Comparison of ENCODE assay signal across 7 cellular contexts in the genomic region with DNA sequence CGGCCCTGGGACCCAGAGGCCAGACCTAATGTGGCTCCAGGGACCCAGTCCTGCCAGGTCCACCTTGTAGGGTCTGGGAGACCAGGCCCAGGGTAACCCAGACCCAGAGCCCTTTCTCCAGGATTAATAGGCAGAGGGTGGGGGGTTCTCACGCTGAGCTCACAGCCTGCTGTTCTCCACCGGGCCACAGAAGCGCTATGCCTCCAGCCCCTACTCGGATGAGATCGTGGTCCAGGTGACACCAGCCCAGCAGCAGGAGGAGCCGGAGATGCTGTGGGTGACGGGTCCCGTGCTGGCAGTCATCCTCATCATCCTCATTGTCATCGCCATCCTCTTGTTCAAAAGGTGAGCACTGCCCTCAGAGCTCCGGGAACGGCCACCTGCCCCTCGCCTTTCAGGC.
"Had no signal": no experiment of that assay in that cellular context is flagged by ENCODE, and none has a peak within 500 bp of the region (broad histone marks: within the 10 kb centered on the region; RNA-seq: fewer than 3 reads in every experiment).

No MANE protein-coding gene starts in this region.

- H2AFZ ChIP-seq: GM23338 had no signal

- H3K4me3 ChIP-seq: GM23338 had no signal

- H3K4me1 Mint-ChIP-seq: GM23338, H9 had no signal

- H3K27ac Mint-ChIP-seq: GM23338, H9 had no signal

- H3K4me3 Mint-ChIP-seq: GM23338, H9 had no signal

- FAIRE-seq: H1, H54, HTR-8/SVneo had no signal

- H3K9me3 Mint-ChIP-seq: GM23338, H9 had no signal

- H3K4me2 ChIP-seq: GM23338 had no signal

- ATAC-seq: GM23338 had no signal

- DNase-seq: H9, HCEC 1CT, KBM-7 had no signal
